17 cellular contexts compared by ENCODE assay signal in genomic region chr11:134864233-134864967, GRCh38.
"Had no signal": no experiment of that assay in that cellular context is flagged by ENCODE, and none has a peak within 500 bp of the region (broad histone marks: within the 10 kb centered on the region; RNA-seq: fewer than 3 reads in every experiment).

No MANE protein-coding gene starts in this region.

- H3K36me3 ChIP-seq: colonic mucosa, heart left ventricle, ovary, right atrium auricular region, sigmoid colon, tibial nerve had no signal

- H3K36me3 Mint-ChIP-seq: mesothelial cell of epicardium had no signal

- H3K27ac ChIP-seq: colonic mucosa, heart left ventricle, ovary, right atrium auricular region, sigmoid colon, skin epidermis, testis, tibial nerve had no signal

- H3K27ac Mint-ChIP-seq: mesothelial cell of epicardium; nephron progenitor cell; stimulated activated naive CD8-positive, alpha-beta T cell treated with anti-CD3 and anti-CD28 coated beads, Interleukin-15, Interleukin-2, amounts not matched to agents 100 ng/mL and 50 ng/mL, for 24 hours had no signal

- H3K4me1 ChIP-seq: colonic mucosa, right atrium auricular region, testis had no signal

- H3K4me3 Mint-ChIP-seq: mesothelial cell of epicardium; nephron progenitor cell; stimulated activated naive CD8-positive, alpha-beta T cell treated with anti-CD3 and anti-CD28 coated beads, Interleukin-15, Interleukin-2, amounts not matched to agents 100 ng/mL and 50 ng/mL, for 24 hours had no signal

- H3K4me3 ChIP-seq: colonic mucosa, heart left ventricle, ovary, right atrium auricular region, sigmoid colon, skin epidermis, testis, tibial nerve had no signal

- ATAC-seq: esophagus mucosa, left lobe of liver had no signal

- H3K9me3 ChIP-seq: colonic mucosa, heart left ventricle, ovary, right atrium auricular region, sigmoid colon, testis, tibial nerve had no signal

- H3K27me3 ChIP-seq: colonic mucosa, ovary, right atrium auricular region, testis, tibial nerve had no signal

- DNase-seq: caudate nucleus; colonic mucosa; effector CD4-positive, alpha-beta T cell; heart left ventricle; hippocampal formation; nephron progenitor cell; ovary; sigmoid colon; stimulated activated CD4-positive, alpha-beta T cell treated with anti-CD3 and anti-CD28 coated beads, Interleukin-2, amount 100 ng/mL, for 24 hours; testis had no signal

- H3K9me3 Mint-ChIP-seq: stimulated activated naive CD8-positive, alpha-beta T cell treated with anti-CD3 and anti-CD28 coated beads, Interleukin-15, Interleukin-2, amounts not matched to agents 100 ng/mL and 50 ng/mL, for 24 hours had no signal
